Comparison of ENCODE assay signal across 27 cellular contexts in genomic region chr9:18990494-18990893, GRCh38. TPM values are rescaled to one million over a fixed set of nuclear protein-coding genes. Genes with fewer than 3 reads are reported as not detected.
"Had no signal": no experiment of that assay in that cellular context is flagged by ENCODE, and none has a peak within 500 bp of the region (broad histone marks: within the 10 kb centered on the region; RNA-seq: fewer than 3 reads in every experiment).

No MANE protein-coding gene starts in this region.

- H3K27me3 ChIP-seq: stomach, suprapubic skin, testis, thyroid gland, tibial artery, tibial nerve, transverse colon, upper lobe of left lung, upper lobe of right lung, uterus, vagina had no signal

- H3K36me3 ChIP-seq: stomach, suprapubic skin, thoracic aorta, thyroid gland, tibial artery, tibial nerve, transverse colon, upper lobe of left lung, upper lobe of right lung, uterus, vagina had no signal

- ATAC-seq: stimulated activated effector memory CD8-positive, alpha-beta T cell treated with anti-CD3 and anti-CD28 coated beads, Interleukin-12 subunit alpha, Interleukin-12 subunit beta, amount 100 ng/mL, for 72 hours; stimulated activated memory B cell treated with anti-CD40 and anti-IgM and Interleukin-4, amounts not matched to agents 10 μg/mL and 1 μg/mL and 100 μg/mL, for 72 hours; stimulated activated naive B cell treated with anti-CD40 and anti-IgM and Interleukin-4, amounts not matched to agents 10 μg/mL and 1 μg/mL and 100 μg/mL, for 72 hours; stimulated activated naive CD8-positive, alpha-beta T cell treated with anti-CD3 and anti-CD28 coated beads, Interleukin-15, amount 100 ng/mL, for 72 hours; stimulated activated naive CD8-positive, alpha-beta T cell treated with anti-CD3 and anti-CD28 coated beads, Interleukin-15, Interleukin-2, amounts not matched to agents 100 U/mL and 50 U/mL, for 24 hours; upper lobe of right lung had no signal

- H3K9me3 ChIP-seq: stomach, suprapubic skin, testis, thoracic aorta, thyroid gland, tibial artery, tibial nerve, transverse colon, upper lobe of left lung, upper lobe of right lung, uterus, vagina had no signal

- H3K4me3 ChIP-seq: stomach, suprapubic skin, testis, thoracic aorta, thyroid gland, tibial artery, tibial nerve, transverse colon, upper lobe of left lung, upper lobe of right lung, uterus, vagina had no signal

- H3K27ac ChIP-seq: stomach, suprapubic skin, testis, thoracic aorta, thyroid gland, tibial artery, tibial nerve, transverse colon, upper lobe of left lung, upper lobe of right lung, uterus, vagina had no signal

- DNase-seq: stimulated activated CD4-positive, alpha-beta T cell treated with anti-CD3 and anti-CD28 coated beads, Interleukin-2, amount 100 ng/mL, for 48 hours; stimulated activated CD4-positive, alpha-beta T cell treated with anti-CD3 and anti-CD28 coated beads, Interleukin-4, amount 100 ng/mL, for 1 hour; stimulated activated CD4-positive, alpha-beta T cell treated with anti-CD3 and anti-CD28 coated beads, Interleukin-4, amount 100 ng/mL, for 24 hours; stimulated activated CD4-positive, alpha-beta T cell treated with anti-CD3 and anti-CD28 coated beads, Interleukin-4, amount 100 ng/mL, for 4 hours; stimulated activated CD8-positive, alpha-beta memory T cell treated with anti-CD3 and anti-CD28 coated beads, Interleukin-4, amount 100 ng/mL, for 48 hours; stimulated activated naive B cell treated with anti-CD40 and anti-IgM and Interleukin-4, amounts not matched to agents 10 μg/mL and 1 μg/mL and 100 μg/mL, for 72 hours; stimulated activated naive CD4-positive, alpha-beta T cell; stimulated activated naive CD4-positive, alpha-beta T cell treated with Interleukin-2 at 50 U/mL for 16 hours; stimulated activated naive CD8-positive, alpha-beta T cell treated with anti-CD3 and anti-CD28 coated beads, Interleukin-15, amount 100 ng/mL, for 72 hours; stimulated activated naive CD8-positive, alpha-beta T cell treated with anti-CD3 and anti-CD28 coated beads, Interleukin-15, Interleukin-2, amounts not matched to agents 100 U/mL and 50 U/mL, for 24 hours; substantia nigra; testis; thyroid gland; tibial artery; transverse colon; trophoblast cell; upper lobe of left lung; upper lobe of right lung; uterus had no signal

- H3K4me1 ChIP-seq: testis, transverse colon, upper lobe of left lung, uterus had no signal

- FAIRE-seq: urothelium cell line had no signal

RNA-seq across cellular contexts. Expression of gene SAXO1, which starts 42.5 kb away (rescaled TPM):
- total RNA-seq: vagina had no signal
